Comparison of ENCODE assay signal across 8 cellular contexts in the genomic region with DNA sequence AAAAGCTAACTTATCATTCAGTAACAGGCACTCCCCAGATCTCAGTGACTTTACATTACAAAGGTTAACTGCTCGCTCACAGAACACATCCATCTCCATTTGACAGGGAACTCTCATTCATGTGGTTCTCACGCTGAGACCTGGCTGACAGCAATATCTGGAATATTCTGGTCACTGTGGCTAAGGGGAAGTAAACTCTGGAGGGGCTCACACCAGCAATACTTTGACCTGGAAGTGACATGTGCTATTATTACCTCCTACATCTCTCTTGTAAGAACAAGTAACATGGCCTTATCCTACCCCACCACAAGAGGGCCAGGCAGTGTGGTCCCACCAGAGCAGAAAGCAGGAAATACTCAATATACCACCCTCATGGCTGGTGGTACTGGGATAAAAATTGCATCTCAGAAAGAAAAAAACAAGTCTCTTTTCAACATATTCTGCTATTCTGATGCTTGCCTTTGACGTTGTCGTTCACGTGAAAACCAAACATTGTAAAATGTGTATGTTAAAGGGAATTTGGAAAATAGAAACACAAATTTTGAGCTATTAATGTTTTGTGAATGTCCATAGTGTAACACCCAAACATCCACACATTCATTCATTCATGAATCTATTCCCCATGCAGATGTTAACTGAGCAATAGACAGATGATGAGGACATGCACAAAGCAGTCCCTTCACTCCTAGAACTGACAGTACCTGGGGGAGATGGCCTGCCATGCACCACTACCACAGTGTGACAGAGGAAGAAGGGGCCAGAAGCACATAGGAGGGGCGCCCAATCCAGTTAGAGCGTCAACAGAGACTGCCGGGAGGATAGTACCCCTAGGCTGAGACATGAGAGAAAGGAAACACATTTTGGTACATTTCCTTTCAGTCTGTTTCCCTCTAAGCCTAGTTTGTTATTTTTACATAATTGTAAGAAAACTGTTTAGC.
A peak's percentile ranks its signal among the peaks of the same experiment; 100 is the strongest.
DNase-seq lines count a peak whose midpoint lies in the region; ATAC-seq and TF ChIP-seq lines count a peak whose summit lies in the region.

No MANE protein-coding gene starts in this region.

- BruUV-seq in OCI-LY7 (replicated peaks; lab: Mats Ljungman, UMichigan): no TSS peak

- H3K27ac Mint-ChIP-seq in CD8-positive, alpha-beta memory T cell: peak overlapping the region in 4 of 8 donors; percentile 22 to 91 (median 54)

- DNase-seq in CD8-positive, alpha-beta memory T cell: peak; percentile 24 to 74 (median 43)
- DNase-seq in OCI-LY7 (ENCODE audit: low spot score): peak; percentile 44
- peak; percentile 53 to 65 for DNase-seq in activated T-cell treated with anti-CD3 and anti-CD28 coated beads, Interleukin-2, amount 50 U/mL, for 48 hours
- peak; percentile 55 for DNase-seq in hepatocyte (ENCODE audit: low spot score)
- DNase-seq in stimulated activated CD4-positive, alpha-beta T cell treated with anti-CD3 and anti-CD28 coated beads, Interleukin-2, amount 100 ng/mL, for 48 hours: peak; percentile 27 to 28
- DNase-seq in cortex of kidney (lab: John Stamatoyannopoulos, UW): no peak

- no peak overlapping the region for H3K4me2 ChIP-seq in OCI-LY7 (ENCODE audit: low read length)
- H3K4me2 ChIP-seq in hepatocyte: no peak overlapping the region

- peaks cover 9% of the 10 kb centered on the region for H3K4me1 ChIP-seq in CD8-positive, alpha-beta memory T cell (ENCODE audit: insufficient read depth, low read length)
- H3K4me1 ChIP-seq in OCI-LY7 (ENCODE audit: insufficient read depth, low read length, poor library complexity, severe bottlenecking) (no peaks in the 10 kb centered on the region), hepatocyte (ENCODE audit: insufficient read depth) (no peaks in the 10 kb centered on the region)

- WGBS in hepatocyte (ENCODE audit: low lambda C conversion rate, missing lambda C conversion rate): 28% methylated on average over 8 of the region's 8 CpGs

- H3K4me1 Mint-ChIP-seq in CD8-positive, alpha-beta memory T cell: peaks cover 11 to 13% (median 12%) of the 10 kb centered on the region in 3 donors

- no peak overlapping the region for H3K4me3 ChIP-seq in CD8-positive, alpha-beta memory T cell (ENCODE audit: low read length)
- H3K4me3 ChIP-seq in OCI-LY7 (ENCODE audit: low read depth, low read length, poor library complexity, severe bottlenecking) (no peak overlapping the region), hepatocyte (no peak overlapping the region)

- no peaks in the 10 kb centered on the region for H3K79me2 ChIP-seq in OCI-LY7 (ENCODE audit: insufficient read depth, low read depth, low read length)
- no peaks in the 10 kb centered on the region for H3K79me2 ChIP-seq in hepatocyte

- no peaks in the 10 kb centered on the region for H3K27me3 Mint-ChIP-seq in CD8-positive, alpha-beta memory T cell

- H3K9me3 Mint-ChIP-seq in CD8-positive, alpha-beta memory T cell: no peaks in the 10 kb centered on the region

- H3K27me3 ChIP-seq in CD8-positive, alpha-beta memory T cell (ENCODE audit: insufficient read depth, low read length, poor library complexity, severe bottlenecking): no peaks in the 10 kb centered on the region
- peaks cover 3% of the 10 kb centered on the region for H3K27me3 ChIP-seq in hepatocyte

- no peaks in the 10 kb centered on the region for H3K9me3 ChIP-seq in CD8-positive, alpha-beta memory T cell (ENCODE audit: low read length)
- H3K9me3 ChIP-seq in OCI-LY7 (ENCODE audit: low read length) (no peaks in the 10 kb centered on the region), hepatocyte (ENCODE audit: low read depth) (no peaks in the 10 kb centered on the region)

- H3K27ac ChIP-seq in CD8-positive, alpha-beta memory T cell (ENCODE audit: low read depth, low read length): no peak overlapping the region
- no peak overlapping the region for H3K27ac ChIP-seq in OCI-LY7 (ENCODE audit: low read depth, low read length, poor library complexity, severe bottlenecking)
- no peak overlapping the region for H3K27ac ChIP-seq in hepatocyte

- H4K20me1 ChIP-seq in OCI-LY7 (ENCODE audit: insufficient read depth, low read length): no peaks in the 10 kb centered on the region
- no peaks in the 10 kb centered on the region for H4K20me1 ChIP-seq in hepatocyte (ENCODE audit: insufficient read depth, poor library complexity, severe bottlenecking)

- H3K36me3 ChIP-seq in CD8-positive, alpha-beta memory T cell (ENCODE audit: insufficient read depth, low read length): no peaks in the 10 kb centered on the region
- H3K36me3 ChIP-seq in OCI-LY7 (ENCODE audit: insufficient read depth, low read length): no peaks in the 10 kb centered on the region
- no peaks in the 10 kb centered on the region for H3K36me3 ChIP-seq in hepatocyte (replicated peaks; ENCODE audit: insufficient read depth, low read depth)

- intact Hi-C loops in OCI-LY7 (cut with micrococcal nuclease; ENCODE audit: unreplicated experiment): loop anchor here (5.0 kb wide), 2 partner anchors 240 to 820 kb away; no protein-coding TSS in a partner anchor

- CTCF ChIA-PET in CD8-positive, alpha-beta memory T cell (lab: Charles Lee): interaction anchor here (0.8 to 3.0 kb wide), 11 partner anchors 10 to 740 kb away, joined by 3 to 12 read pairs (median 3); no protein-coding TSS in a partner anchor
- CTCF ChIA-PET in OCI-LY7 (lab: Charles Lee; ENCODE audit: unreplicated experiment): no interaction called here

- peak; percentile 76 for TF ChIP-seq CTCF in OCI-LY7 (conservative IDR thresholded peaks at IDR 0.05; ENCODE audit: low read length)
- TF ChIP-seq CTCF in hepatocyte (IDR thresholded peaks at IDR 0.05; ENCODE audit: poor library complexity): peak; percentile 52

- POLR2A ChIA-PET in CD8-positive, alpha-beta memory T cell (lab: Charles Lee): no interaction called here
- POLR2A ChIA-PET in OCI-LY7 (lab: Charles Lee): interaction anchor here (0.6 to 0.7 kb wide), 2 partner anchors 8 to 115 kb away, joined by 3 to 4 read pairs; no protein-coding TSS in a partner anchor

- ATAC-seq in GM19043 (IDR thresholded peaks at IDR 0.05; ENCODE audit: low read depth, unreplicated experiment) (peak; percentile 83), HG03565 (IDR thresholded peaks at IDR 0.05; ENCODE audit: unreplicated experiment) (peak; percentile 87)

- H3K36me3 Mint-ChIP-seq in CD8-positive, alpha-beta memory T cell: no peaks in the 10 kb centered on the region

- H2AFZ ChIP-seq in OCI-LY7 (ENCODE audit: low read length): 0 out of 2 replicates have a peak overlapping the region, but pooled peaks have one; percentile 13
- H2AFZ ChIP-seq in hepatocyte: no peak overlapping the region

- H3K4me3 Mint-ChIP-seq in CD8-positive, alpha-beta memory T cell: no peak overlapping the region

- H3K9me2 ChIP-seq in OCI-LY7 (ENCODE audit: insufficient read depth, low read length): no peaks in the 10 kb centered on the region
- no peaks in the 10 kb centered on the region for H3K9me2 ChIP-seq in hepatocyte (replicated peaks; ENCODE audit: insufficient read depth)
